ENCODE assay signal across 14 cellular contexts in genomic region chr3:182730675-182731042, GRCh38.
DNase-seq lines count a peak whose midpoint lies in the region; ATAC-seq and TF ChIP-seq lines count a peak whose summit lies in the region.
"Had no signal": no experiment of that assay in that cellular context is flagged by ENCODE, and none has a peak within 500 bp of the region (broad histone marks: within the 10 kb centered on the region; RNA-seq: fewer than 3 reads in every experiment).

No MANE protein-coding gene starts in this region.

- TF ChIP-seq POLR2A in erythroblast (IDR thresholded peaks at IDR 0.05; ENCODE audit: low read length), result no peak

- intact Hi-C loops in left colon (cut with DNase I, micrococcal nuclease), result no loop called here

- DNase-seq in GM12864 (ENCODE audit: low read depth), result no peak
- no peak for DNase-seq in left colon
- DNase-seq in cerebellar cortex (ENCODE audit: low spot score), result no peak
- no peak for DNase-seq in activated naive CD4-positive, alpha-beta T cell treated with anti-CD3 and anti-CD28 coated beads, Interleukin-2, amount 50 U/mL, for 16 hours
- no peak for DNase-seq in erythroblast (lab: John Stamatoyannopoulos, UW)
- DNase-seq: activated CD8-positive, alpha-beta memory T cell treated with anti-CD3 and anti-CD28 coated beads, Interleukin-2, amount 50 U/mL, for 48 hours; AML-193; dermis blood vessel endothelial cell; NCI-H345 had no signal

- TF ChIP-seq CTCF in GM12864 (IDR thresholded peaks at IDR 0.05; ENCODE audit: low read depth, low read length, missing control alignments), result no peak

- peak overlapping the region; percentile 42 for H3K4me3 ChIP-seq in GM12864 (ENCODE audit: low read depth, low read length)
- H3K4me3 ChIP-seq: vagina had no signal

- ATAC-seq in GM21528 (IDR thresholded peaks at IDR 0.05; ENCODE audit: low FRiP score, unreplicated experiment), result peak; percentile 20
- peak; percentile 22 for ATAC-seq in HG03175 (IDR thresholded peaks at IDR 0.05; ENCODE audit: unreplicated experiment)
- peak; percentile 38 for ATAC-seq in left colon
- no peak for ATAC-seq in GM18498 (IDR thresholded peaks at IDR 0.05; ENCODE audit: unreplicated experiment)
- ATAC-seq: natural killer cell treated with Interleukin-12 subunit alpha and Interleukin-12 subunit beta and Interleukin-15 and Interleukin-18, amount 100 ng/mL, for 72 hours had no signal
